8 cellular contexts compared by ENCODE assay signal in genomic region chr9:70120834-70121510, GRCh38.
DNase-seq lines count a peak whose midpoint lies in the region; ATAC-seq lines count a peak whose summit lies in the region.
"Had no signal": no experiment of that assay in that cellular context is flagged by ENCODE, and none has a peak within 500 bp of the region (broad histone marks: within the 10 kb centered on the region; RNA-seq: fewer than 3 reads in every experiment).

No MANE protein-coding gene starts in this region.

- ATAC-seq in Right ventricle myocardium superior (ENCODE audit: poor library complexity) (peak; percentile 88), GM18867 (IDR thresholded peaks at IDR 0.05; ENCODE audit: unreplicated experiment) (no peak)

- no peak overlapping the region for H3K4me3 ChIP-seq in skeletal muscle tissue (ENCODE audit: low read length in 3 of 3)

- H3K9me3 ChIP-seq in skeletal muscle tissue (ENCODE audit: control insufficient read depth in 3 of 3, low read length in 3 of 3), result no peaks in the 10 kb centered on the region

- DNase-seq in GOT3 (lab: John Stamatoyannopoulos, UW) (peak; percentile 53), SK-MEL-5 (ENCODE audit: low read depth, low spot score) (peak; percentile 49), Right ventricle myocardium superior (peak; percentile 82), amygdala (lab: John Stamatoyannopoulos, UW) (no peak), OCI-M2 (lab: John Stamatoyannopoulos, UW; ENCODE audit: unreplicated experiment) (no peak)
- DNase-seq: SIG-M5 had no signal

- H3K4me1 ChIP-seq in skeletal muscle tissue (ENCODE audit: control insufficient read depth in 3 of 3, insufficient read depth in 3 of 3, low read length in 3 of 3), result peaks cover 4 to 19% (median 5%) of the 10 kb centered on the region in 3 donors

- H3K27ac ChIP-seq in skeletal muscle tissue (ENCODE audit: low read depth, low read length), result peak overlapping the region; percentile 10

- no peak overlapping the region for H3K9ac ChIP-seq in skeletal muscle tissue (ENCODE audit: low read depth in 1 of 3, low read length in 3 of 3)

- peaks cover 0 to 5% (median 0%) of the 10 kb centered on the region in 3 donors for H3K36me3 ChIP-seq in skeletal muscle tissue (ENCODE audit: control insufficient read depth in 3 of 3, insufficient read depth in 3 of 3, low read length in 3 of 3)

- no peaks in the 10 kb centered on the region for H3K27me3 ChIP-seq in skeletal muscle tissue (ENCODE audit: control insufficient read depth in 3 of 3, insufficient read depth in 3 of 3, low read length in 3 of 3)

- intact Hi-C loops in Right ventricle myocardium superior (cut with DNase I), result no loop called here

- in situ Hi-C loops in SK-MEL-5 (cut with HindIII; ENCODE audit: low pct_unique_long_range_greater_than_20kb, low sequenced_read_pairs), result loop anchor here (25.0 kb wide), 1 partner anchor 159 kb away; no protein-coding TSS in a partner anchor

Comparison
In these comparisons a context has a peak if more than half of its experiments do, and no peak if none do; other contexts are left out.
1. DNase-seq: peak in GOT3 (single experiment), SK-MEL-5 (single experiment) and Right ventricle myocardium superior (single experiment); none in amygdala (0 of 56) and OCI-M2 (single experiment).